In genomic region chr14:101088714-101089113, GRCh38 we compare ENCODE assay signal across 19 cellular contexts.
"Had no signal": no experiment of that assay in that cellular context is flagged by ENCODE, and none has a peak within 500 bp of the region (broad histone marks: within the 10 kb centered on the region; RNA-seq: fewer than 3 reads in every experiment).

No MANE protein-coding gene starts in this region.

- H3K9me3 Mint-ChIP-seq: immature natural killer cell; nephron progenitor cell; stimulated activated naive CD8-positive, alpha-beta T cell treated with anti-CD3 and anti-CD28 coated beads, Interleukin-15, amount 100 ng/mL, for 72 hours had no signal

- H3K36me3 Mint-ChIP-seq: immature natural killer cell; naive thymus-derived CD8-positive, alpha-beta T cell; stimulated activated memory B cell treated with anti-CD40 and anti-IgM and Interleukin-4, amounts not matched to agents 10 μg/mL and 1 μg/mL and 100 μg/mL, for 72 hours had no signal

- H3K27ac Mint-ChIP-seq: immature natural killer cell; naive thymus-derived CD8-positive, alpha-beta T cell; nephron progenitor cell; stimulated activated memory B cell treated with anti-CD40 and anti-IgM and Interleukin-4, amounts not matched to agents 10 μg/mL and 1 μg/mL and 100 μg/mL, for 72 hours had no signal

- DNase-seq: effector CD4-positive, alpha-beta T cell; hypothalamus; immature natural killer cell; nephron progenitor cell; nucleus accumbens; ovary; psoas muscle; right cardiac atrium; sigmoid colon; stimulated activated CD4-positive, alpha-beta T cell treated with anti-CD3 and anti-CD28 coated beads, Interleukin-2, amount 100 ng/mL, for 24 hours; stimulated activated CD4-positive, alpha-beta T cell treated with anti-CD3 and anti-CD28 coated beads, Interleukin-4, amount 100 ng/mL, for 24 hours; stimulated activated naive CD8-positive, alpha-beta T cell treated with anti-CD3 and anti-CD28 coated beads, Interleukin-15, amount 100 ng/mL, for 72 hours; trophoblast cell had no signal

- H3K4me1 ChIP-seq: psoas muscle, sigmoid colon, suprapubic skin had no signal

- H3K4me3 ChIP-seq: dorsolateral prefrontal cortex, ovary, psoas muscle, sigmoid colon, suprapubic skin, vagina had no signal

- ATAC-seq: left lobe of liver; naive thymus-derived CD8-positive, alpha-beta T cell; stimulated activated memory B cell treated with anti-CD40 and anti-IgM and Interleukin-4, amounts not matched to agents 10 μg/mL and 1 μg/mL and 100 μg/mL, for 72 hours; stimulated activated naive CD8-positive, alpha-beta T cell treated with anti-CD3 and anti-CD28 coated beads, Interleukin-15, amount 100 ng/mL, for 72 hours had no signal

- H3K27me3 ChIP-seq: dorsolateral prefrontal cortex, ovary, sigmoid colon, vagina had no signal

- H3K4me3 Mint-ChIP-seq: immature natural killer cell; naive thymus-derived CD8-positive, alpha-beta T cell; nephron progenitor cell; stimulated activated memory B cell treated with anti-CD40 and anti-IgM and Interleukin-4, amounts not matched to agents 10 μg/mL and 1 μg/mL and 100 μg/mL, for 72 hours; stimulated activated naive CD8-positive, alpha-beta T cell treated with anti-CD3 and anti-CD28 coated beads, Interleukin-15, amount 100 ng/mL, for 72 hours had no signal

- H3K27ac ChIP-seq: dorsolateral prefrontal cortex, ovary, psoas muscle, sigmoid colon, suprapubic skin, vagina had no signal

- H3K36me3 ChIP-seq: ovary, sigmoid colon, suprapubic skin, vagina had no signal

- H3K4me1 Mint-ChIP-seq: immature natural killer cell; naive thymus-derived CD8-positive, alpha-beta T cell; nephron progenitor cell; stimulated activated memory B cell treated with anti-CD40 and anti-IgM and Interleukin-4, amounts not matched to agents 10 μg/mL and 1 μg/mL and 100 μg/mL, for 72 hours; stimulated activated naive CD8-positive, alpha-beta T cell treated with anti-CD3 and anti-CD28 coated beads, Interleukin-15, amount 100 ng/mL, for 72 hours had no signal

- H3K9me3 ChIP-seq: ovary, psoas muscle, sigmoid colon, vagina had no signal
